10 cellular contexts compared by ENCODE assay signal in genomic region chrX:1242901-1243402, GRCh38. TPM values are rescaled to one million over a fixed set of nuclear protein-coding genes. Genes with fewer than 3 reads are reported as not detected.
DNase-seq lines count a peak whose midpoint lies in the region; ATAC-seq and TF ChIP-seq lines count a peak whose summit lies in the region.
"Had no signal": no experiment of that assay in that cellular context is flagged by ENCODE, and none has a peak within 500 bp of the region (broad histone marks: within the 10 kb centered on the region; RNA-seq: fewer than 3 reads in every experiment).

No MANE protein-coding gene starts in this region.

- POLR2A ChIA-PET in CD4-positive, alpha-beta T cell (lab: Charles Lee), result no interaction called here

- no peak overlapping the region for H3K4me2 ChIP-seq in mesendoderm (ENCODE audit: low read length)

- H2BK15ac ChIP-seq in mesendoderm (replicated peaks; ENCODE audit: low read depth), result no peak overlapping the region

- DNase-seq in CD4-positive, alpha-beta T cell, result peak in 1 of 10 experiments; percentile 15
- peak; percentile 37 to 45 for DNase-seq in activated T-cell treated with anti-CD3 and anti-CD28 coated beads, Interleukin-2, amount 50 U/mL, for 48 hours
- DNase-seq in mesendoderm (peak; percentile 95), HUDEP-2 (lab: John Stamatoyannopoulos, UW; ENCODE audit: unreplicated experiment in 76 of 76) (no peak), ecto neural progenitor cell (ENCODE audit: low spot score) (no peak), NCI-H1092 treated with DMSO at 0.1 percent for 48 hours (lab: John Stamatoyannopoulos, UW) (no peak)
- DNase-seq: cortex of kidney had no signal

- H2AK5ac ChIP-seq in mesendoderm (ENCODE audit: low read length), result no peak overlapping the region

- peak overlapping the region; percentile 58 for H3K4me3 Mint-ChIP-seq in CD4-positive, alpha-beta T cell
- H3K4me3 Mint-ChIP-seq: IgD-negative memory B cell had no signal

- H3K18ac ChIP-seq in mesendoderm (ENCODE audit: low read length), result peak overlapping the region; percentile 100

- H3K4me1 ChIP-seq in mesendoderm (ENCODE audit: control insufficient read depth, low read depth, low read length), result no peaks in the 10 kb centered on the region

- H3K4me3 ChIP-seq in mesendoderm (ENCODE audit: low read length), result no peak overlapping the region

- CTCF ChIA-PET in CD4-positive, alpha-beta T cell (lab: Charles Lee), result no interaction called here

- H3K56ac ChIP-seq in mesendoderm (ENCODE audit: low read length), result peak overlapping the region; percentile 62

- H3K79me2 ChIP-seq in mesendoderm (ENCODE audit: control insufficient read depth, insufficient read depth, low read length), result no peaks in the 10 kb centered on the region

- H3K27me3 Mint-ChIP-seq in CD4-positive, alpha-beta T cell, result no peaks in the 10 kb centered on the region

- H3K4ac ChIP-seq in mesendoderm (ENCODE audit: low read depth, low read length), result peak overlapping the region; percentile 99

- intact Hi-C loops in CD4-positive, alpha-beta T cell (cut with DNase I, micrococcal nuclease), result loop anchor here in 1 of 2 experiments (10.0 kb wide), 1 partner anchor 352 kb away; the partner anchor contains the start of gene AKAP17A

- no peaks in the 10 kb centered on the region for H3K27me3 ChIP-seq in CD4-positive, alpha-beta T cell (ENCODE audit: control insufficient read depth, insufficient read depth, low read length)
- H3K27me3 ChIP-seq in mesendoderm (ENCODE audit: insufficient read depth, low read length, poor library complexity), result no peaks in the 10 kb centered on the region

- H4K8ac ChIP-seq in mesendoderm (ENCODE audit: low read depth, low read length), result peak overlapping the region; percentile 65

- WGBS in mesendoderm (ENCODE audit: extremely low coverage, insufficient coverage, low lambda C conversion rate), result no CpG with 5 or more reads among the region's 8 CpGs

- no peaks in the 10 kb centered on the region for H3K79me1 ChIP-seq in mesendoderm (ENCODE audit: low read length)

- no peak for TF ChIP-seq CTCF in CD4-positive, alpha-beta T cell (IDR thresholded peaks at IDR 0.05)

- H3K9ac ChIP-seq in mesendoderm (ENCODE audit: low read length), result peak overlapping the region; percentile 44

- peak overlapping the region; percentile 21 for H2BK5ac ChIP-seq in mesendoderm (ENCODE audit: low read length)

- no peaks in the 10 kb centered on the region for H3K9me3 Mint-ChIP-seq in CD4-positive, alpha-beta T cell

- no peaks in the 10 kb centered on the region for H3K9me3 ChIP-seq in CD4-positive, alpha-beta T cell (ENCODE audit: control insufficient read depth, low read length)

- peak; percentile 35 for ATAC-seq in CD4-positive, alpha-beta T cell (ENCODE audit: poor library complexity)
- ATAC-seq in HG03442 (IDR thresholded peaks at IDR 0.05; ENCODE audit: unreplicated experiment), result peak; percentile 36
- no peak for ATAC-seq in HG03521 (IDR thresholded peaks at IDR 0.05; ENCODE audit: unreplicated experiment)

- H3K27ac ChIP-seq in CD4-positive, alpha-beta T cell (ENCODE audit: low read depth, low read length), result no peak overlapping the region
- peak overlapping the region; percentile 92 for H3K27ac ChIP-seq in mesendoderm (ENCODE audit: low read depth, low read length)

- peak overlapping the region; percentile 35 for H3K23ac ChIP-seq in mesendoderm (ENCODE audit: low read length)

- peaks cover 18% of the 10 kb centered on the region for H3K4me1 Mint-ChIP-seq in CD4-positive, alpha-beta T cell (ENCODE audit: low read depth)

- no peaks in the 10 kb centered on the region for H3K36me3 ChIP-seq in mesendoderm (ENCODE audit: control insufficient read depth, insufficient read depth, low read length)

- no peak overlapping the region for H4K5ac ChIP-seq in mesendoderm (ENCODE audit: low read length)

- no peaks in the 10 kb centered on the region for H3K36me3 Mint-ChIP-seq in CD4-positive, alpha-beta T cell (ENCODE audit: low read depth)

- H3K27ac Mint-ChIP-seq in CD4-positive, alpha-beta T cell, result peak overlapping the region; percentile 59
- H3K27ac Mint-ChIP-seq: IgD-negative memory B cell had no signal

- H2BK120ac ChIP-seq in mesendoderm (ENCODE audit: low read depth, low read length), result peak overlapping the region; percentile 99

RNA-seq across cellular contexts. Expression of gene CSF2RA, which starts 25.7 kb away (rescaled TPM):
- 1 to 10 TPM; 1.0 TPM for total RNA-seq in CD4-positive, alpha-beta T cell
- polyA plus RNA-seq in mesendoderm (2013, experiment 1 of 2), result 1.6 TPM
- polyA plus RNA-seq in mesendoderm (2013, experiment 2 of 2), result 1.6 TPM

RNA-seq across cellular contexts. Expression of gene CRLF2, which starts 30.5 kb away (rescaled TPM):
- under 1 TPM; 0.16 to 0.42 TPM for total RNA-seq in CD4-positive, alpha-beta T cell
- 0.04 TPM for polyA plus RNA-seq in mesendoderm (2013, experiment 1 of 2)
- polyA plus RNA-seq in mesendoderm (2013, experiment 2 of 2), result 0.06 TPM
- polyA plus RNA-seq: IgD-negative memory B cell had no signal

Comparison
In these comparisons a context has a peak if more than half of its experiments do, and no peak if none do; other contexts are left out.
1. DNase-seq: peak in activated T-cell treated with anti-CD3 and anti-CD28 coated beads, Interleukin-2, amount 50 U/mL, for 48 hours (2 of 2) and mesendoderm (single experiment); none in HUDEP-2 (0 of 76), ecto neural progenitor cell (single experiment) and NCI-H1092 treated with DMSO at 0.1 percent for 48 hours (single experiment).